ENCODE assay signal across 18 cellular contexts in genomic region chr6:130425532-130425931, GRCh38. TPM values are rescaled to one million over a fixed set of nuclear protein-coding genes. Genes with fewer than 3 reads are reported as not detected.
DNase-seq lines count a peak whose midpoint lies in the region; ATAC-seq and TF ChIP-seq lines count a peak whose summit lies in the region.
"Had no signal": no experiment of that assay in that cellular context is flagged by ENCODE, and none has a peak within 500 bp of the region (broad histone marks: within the 10 kb centered on the region; RNA-seq: fewer than 3 reads in every experiment).

No MANE protein-coding gene starts in this region.

- peaks cover 9% of the 10 kb centered on the region for H3K4me1 Mint-ChIP-seq in neural progenitor cell

- intact Hi-C loops in left lung (cut with DNase I) (no loop called here), aorta (cut with DNase I) (no loop called here)

- H3K4me3 ChIP-seq in AG10803 (ENCODE audit: low read length): no peak overlapping the region
- H3K4me3 ChIP-seq in choroid plexus epithelial cell (ENCODE audit: low read depth, low read length): no peak overlapping the region
- no peak overlapping the region for H3K4me3 ChIP-seq in retinal pigment epithelial cell (ENCODE audit: low read length)
- H3K4me3 ChIP-seq in left lung: no peak overlapping the region
- no peak overlapping the region for H3K4me3 ChIP-seq in aorta (ENCODE audit: low read length in 2 of 2)
- no peak overlapping the region for H3K4me3 ChIP-seq in neural progenitor cell

- no peaks in the 10 kb centered on the region for H3K27me3 ChIP-seq in left lung
- H3K27me3 ChIP-seq in aorta (ENCODE audit: control insufficient read depth in 1 of 2, insufficient read depth in 2 of 2, low read length in 1 of 2): no peaks in the 10 kb centered on the region
- no peaks in the 10 kb centered on the region for H3K27me3 ChIP-seq in neural progenitor cell

- ATAC-seq in left lung: no peak
- ATAC-seq in aorta (ENCODE audit: low FRiP score): no peak
- ATAC-seq: HepG2 had no signal

- no peak overlapping the region for H3K4me3 Mint-ChIP-seq in neural progenitor cell

- no peak overlapping the region for H2AFZ ChIP-seq in neural progenitor cell (replicated peaks)

- H3K36me3 ChIP-seq in left lung (no peaks in the 10 kb centered on the region), aorta (ENCODE audit: control insufficient read depth in 1 of 2, insufficient read depth in 2 of 2, low read length in 1 of 2) (no peaks in the 10 kb centered on the region), neural progenitor cell (no peaks in the 10 kb centered on the region)

- peaks cover 2% of the 10 kb centered on the region for H3K9me3 Mint-ChIP-seq in neural progenitor cell

- TF ChIP-seq CTCF in AG10803 (conservative IDR thresholded peaks at IDR 0.05; ENCODE audit: low read length): no peak
- TF ChIP-seq CTCF in choroid plexus epithelial cell (conservative IDR thresholded peaks at IDR 0.05; ENCODE audit: low read depth, low read length): no peak
- TF ChIP-seq CTCF in retinal pigment epithelial cell (conservative IDR thresholded peaks at IDR 0.05; ENCODE audit: low read depth, low read length): no peak
- TF ChIP-seq CTCF in left lung (IDR thresholded peaks at IDR 0.05): no peak
- no peak for TF ChIP-seq CTCF in neural progenitor cell (IDR thresholded peaks at IDR 0.05)

- H3F3A ChIP-seq in neural progenitor cell (ENCODE audit: low read depth): no peaks in the 10 kb centered on the region

- no peak overlapping the region for H3K27ac ChIP-seq in left lung
- no peak overlapping the region for H3K27ac ChIP-seq in aorta (ENCODE audit: low read depth in 1 of 2, low read length in 2 of 2)
- H3K27ac ChIP-seq in neural progenitor cell: no peak overlapping the region
- H3K27ac ChIP-seq: KMS-11 had no signal

- peaks cover 4% of the 10 kb centered on the region for H3K36me3 Mint-ChIP-seq in neural progenitor cell

- peak; percentile 48 for DNase-seq in AG10803 (ENCODE audit: low read depth)
- peak; percentile 19 for DNase-seq in M059J (ENCODE audit: low read depth)
- peak; percentile 34 for DNase-seq in choroid plexus epithelial cell (ENCODE audit: low read depth)
- peak; percentile 79 for DNase-seq in retinal pigment epithelial cell (ENCODE audit: low read depth)
- DNase-seq in dedifferentiated amniotic fluid mesenchymal stem cell (ENCODE audit: extremely low spot score): no peak
- DNase-seq in left lung: no peak
- no peak for DNase-seq in aorta
- no peak for DNase-seq in neural progenitor cell (ENCODE audit: low spot score)
- DNase-seq: C1 segment of cervical spinal cord, NCI-H1048, NCI-H146, NCI-H2081 treated with DMSO at 0.1 percent for 48 hours, NCI-H226, NCI-H69, SHP77 had no signal

- no peaks in the 10 kb centered on the region for H4K20me1 ChIP-seq in neural progenitor cell (ENCODE audit: low read depth)

- no peak overlapping the region for H3K27ac Mint-ChIP-seq in neural progenitor cell

- H3K79me2 ChIP-seq in neural progenitor cell (ENCODE audit: low read depth): no peaks in the 10 kb centered on the region

- 69 to 79% methylated on average over 1 of the region's 1 CpG for WGBS in aorta, 2 donors

- H3K27me3 Mint-ChIP-seq in neural progenitor cell (ENCODE audit: insufficient read depth, low read depth): no peaks in the 10 kb centered on the region

- H3K4me2 ChIP-seq in neural progenitor cell: no peak overlapping the region
- H3K4me2 ChIP-seq: KMS-11 had no signal

- H3K9me3 ChIP-seq in left lung (no peaks in the 10 kb centered on the region), aorta (ENCODE audit: control insufficient read depth, low read length) (no peaks in the 10 kb centered on the region), neural progenitor cell (ENCODE audit: low read depth) (no peaks in the 10 kb centered on the region)

- H3K4me1 ChIP-seq in left lung (no peaks in the 10 kb centered on the region), aorta (ENCODE audit: control insufficient read depth in 1 of 2, insufficient read depth in 2 of 2, low read length in 2 of 2) (no peaks in the 10 kb centered on the region), neural progenitor cell (peaks cover 8% of the 10 kb centered on the region)

- H3K9ac ChIP-seq in neural progenitor cell: no peak overlapping the region
- H3K9ac ChIP-seq: KMS-11 had no signal

RNA-seq across cellular contexts. Expression of gene TMEM200A, which starts 59.7 kb away (rescaled TPM):
- 33.1 and 38.3 TPM in 2 replicates for total RNA-seq in M059J (2014; rRNA removed; shearing (Covaris generic))
- total RNA-seq in left lung: 10 to 100 TPM in 1 of 2 donors, 1 to 10 TPM in 1; 7.6 to 12.6 TPM
- total RNA-seq in aorta: 1 to 10 TPM; 7.2 to 8.9 TPM
- 1 to 10 TPM; 3.5 to 5.6 TPM for polyA plus RNA-seq in aorta
- total RNA-seq in neural progenitor cell (ENCODE audit: low replicate concordance): 11.1 and 12.8 TPM in 2 replicates
- total RNA-seq: HepG2, MCF 10A had no signal

Comparison
In these comparisons a context has a peak if more than half of its experiments do, and no peak if none do; other contexts are left out.
1. DNase-seq: peak in AG10803 (single experiment), M059J (single experiment), choroid plexus epithelial cell (single experiment) and retinal pigment epithelial cell (single experiment); none in dedifferentiated amniotic fluid mesenchymal stem cell (single experiment), left lung (0 of 2), aorta (0 of 2) and neural progenitor cell (single experiment).